ENCODE assay signal across 1 cellular context in genomic region chr17:32341857-32342602, GRCh38.
TF ChIP-seq lines count a peak whose summit lies in the region.

TSS of gene C17orf75 (minus strand) at chr17:32342173. CDS start at chr17:32342139, 34 bp downstream.

TF ChIP-seq in HepG2, 621 proteins besides CTCF, POLR2A, EP300 and RAD21 (continued from another document):
- no peak for TF ChIP-seq MNT (IDR thresholded peaks at IDR 0.05)
- no peak for TF ChIP-seq ZBTB39 (CRISPR knock-in tag; IDR thresholded peaks at IDR 0.05)
